Comparison of ENCODE assay signal across 1 cellular context in the genomic region with DNA sequence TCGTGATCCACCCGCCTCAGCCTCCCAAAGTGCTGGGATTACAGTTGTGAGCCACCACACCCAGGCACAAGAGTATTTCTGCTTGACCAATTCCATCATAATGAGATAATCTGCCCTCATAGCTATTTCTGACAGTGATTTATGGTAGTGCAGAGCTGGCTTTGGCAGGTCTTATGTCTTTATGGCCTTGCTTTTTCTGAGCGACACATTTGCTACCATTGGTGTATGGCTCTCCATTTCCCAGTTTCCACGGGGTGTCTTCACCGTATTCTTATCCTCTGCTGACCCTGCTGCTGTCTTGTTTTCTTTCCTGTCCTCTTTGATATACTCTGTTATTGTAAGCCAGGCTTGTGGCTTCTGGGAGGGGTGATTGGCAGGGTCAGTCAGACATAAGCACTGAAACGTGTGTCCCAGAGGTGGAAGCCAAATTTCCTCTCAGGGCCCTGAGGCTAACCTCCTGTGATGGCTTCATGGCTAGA.
TF ChIP-seq lines count a peak whose summit lies in the region.

No MANE protein-coding gene starts in this region.

TF ChIP-seq in SK-N-SH, 30 proteins besides CTCF, POLR2A, EP300 and RAD21:
- no peak for TF ChIP-seq CHD2 (IDR thresholded peaks at IDR 0.05; ENCODE audit: low read length, partially characterized antibody)
- TF ChIP-seq, protein P1, sequence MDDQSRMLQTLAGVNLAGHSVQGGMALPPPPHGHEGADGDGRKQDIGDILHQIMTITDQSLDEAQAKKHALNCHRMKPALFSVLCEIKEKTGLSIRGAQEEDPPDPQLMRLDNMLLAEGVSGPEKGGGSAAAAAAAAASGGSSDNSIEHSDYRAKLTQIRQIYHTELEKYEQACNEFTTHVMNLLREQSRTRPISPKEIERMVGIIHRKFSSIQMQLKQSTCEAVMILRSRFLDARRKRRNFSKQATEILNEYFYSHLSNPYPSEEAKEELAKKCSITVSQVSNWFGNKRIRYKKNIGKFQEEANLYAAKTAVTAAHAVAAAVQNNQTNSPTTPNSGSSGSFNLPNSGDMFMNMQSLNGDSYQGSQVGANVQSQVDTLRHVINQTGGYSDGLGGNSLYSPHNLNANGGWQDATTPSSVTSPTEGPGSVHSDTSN (IDR thresholded peaks at IDR 0.05) = peak; percentile 85
- 0 out of 2 replicates have a peak, but pooled peaks have one; percentile 15 for TF ChIP-seq GATA2 (CRISPR knock-in tag; IDR thresholded peaks at IDR 0.05)
